24 cellular contexts compared by ENCODE assay signal in genomic region chr20:64279826-64280459, GRCh38.
"Had no signal": no experiment of that assay in that cellular context is flagged by ENCODE, and none has a peak within 500 bp of the region (broad histone marks: within the 10 kb centered on the region; RNA-seq: fewer than 3 reads in every experiment).

No MANE protein-coding gene starts in this region.

- H3K27me3 Mint-ChIP-seq: activated CD4-positive, alpha-beta T cell treated with anti-CD3 and anti-CD28 coated beads for 36 hours; stimulated activated naive CD8-positive, alpha-beta T cell treated with anti-CD3 and anti-CD28 coated beads, Interleukin-15, Interleukin-2, amounts not matched to agents 100 ng/mL and 50 ng/mL, for 24 hours had no signal

- H3K27me3 ChIP-seq: cardiac muscle cell, dorsolateral prefrontal cortex, left lung, suprapubic skin, transverse colon, uterus had no signal

- FAIRE-seq: keratinocyte had no signal

- H3K4me3 ChIP-seq: cardiac muscle cell, dorsolateral prefrontal cortex, left lung, suprapubic skin, transverse colon, uterus had no signal

- H3K27ac Mint-ChIP-seq: activated CD4-positive, alpha-beta T cell treated with anti-CD3 and anti-CD28 coated beads for 36 hours; activated T-cell treated with anti-CD3 and anti-CD28 coated beads, Interleukin-2, amount 50 U/mL, for 72 hours; endodermal cell; stimulated activated naive CD8-positive, alpha-beta T cell treated with anti-CD3 and anti-CD28 coated beads, Interleukin-15, Interleukin-2, amounts not matched to agents 100 ng/mL and 50 ng/mL, for 24 hours; T-helper 2 cell treated with Interferon-gamma antibody and Interleukin-4, amounts not matched to agents 5 μg/mL and 100 μg/mL, for 36 hours; WTC11 had no signal

- H3K4me3 Mint-ChIP-seq: activated CD4-positive, alpha-beta T cell treated with anti-CD3 and anti-CD28 coated beads for 36 hours; activated T-cell treated with anti-CD3 and anti-CD28 coated beads, Interleukin-2, amount 50 U/mL, for 72 hours; endodermal cell; stimulated activated naive CD8-positive, alpha-beta T cell treated with anti-CD3 and anti-CD28 coated beads, Interleukin-15, Interleukin-2, amounts not matched to agents 100 ng/mL and 50 ng/mL, for 24 hours; T-helper 2 cell treated with Interferon-gamma antibody and Interleukin-4, amounts not matched to agents 5 μg/mL and 100 μg/mL, for 36 hours; WTC11 had no signal

- H3K9me3 ChIP-seq: left lung, suprapubic skin, transverse colon, uterus had no signal

- DNase-seq: activated CD4-positive, alpha-beta T cell treated with anti-CD3 and anti-CD28 coated beads for 36 hours; activated CD4-positive, alpha-beta T cell treated with anti-CD3 and anti-CD28 coated beads, Interleukin-2, amount 50 U/mL, for 48 hours; activated gamma-delta T cell treated with Interleukin-2 at 50 U/mL for 16 hours; amniotic stem cell; dorsolateral prefrontal cortex; endodermal cell; foreskin melanocyte; glutamatergic neuron; midbrain; occipital lobe; retina; stimulated activated CD4-positive, alpha-beta T cell treated with anti-CD3 and anti-CD28 coated beads, Interleukin-2, amount 100 ng/mL, for 24 hours; transverse colon; uterus had no signal

- H3K4me1 ChIP-seq: left lung, suprapubic skin, transverse colon, uterus had no signal

- H3K36me3 ChIP-seq: cardiac muscle cell, left lung, transverse colon, uterus had no signal

- H3K27ac ChIP-seq: cardiac muscle cell, dorsolateral prefrontal cortex, epithelial cell of prostate, left lung, suprapubic skin, transverse colon, uterus had no signal

- H3K36me3 Mint-ChIP-seq: activated naive CD4-positive, alpha-beta T cell treated with anti-CD3 and anti-CD28 coated beads, Interleukin-2, amount 50 U/mL, for 72 hours had no signal

- ATAC-seq: activated CD4-positive, alpha-beta T cell treated with anti-CD3 and anti-CD28 coated beads for 36 hours; left lung; WTC11 had no signal

- H3K4me1 Mint-ChIP-seq: endodermal cell, WTC11 had no signal
